1 cellular context compared by ENCODE assay signal in genomic region chr9:124506931-124507879, GRCh38.
TF ChIP-seq lines count a peak whose summit lies in the region.

NR5A1 (minus strand) TSS chr9:124507399; CDS start chr9:124503395, 4,004 bp downstream.

TF ChIP-seq in HepG2, 621 proteins besides CTCF, POLR2A, EP300 and RAD21 (continued from another document and continues in another):
- TF ChIP-seq ZNF276 (CRISPR knock-in tag; IDR thresholded peaks at IDR 0.05; ENCODE audit: low read depth) (no peak), MAFK (conservative IDR thresholded peaks at IDR 0.05 in 1 of 2, IDR thresholded peaks at IDR 0.05 in 1 of 2; ENCODE audit: low read length in 2 of 2) (no peak), BCLAF1 (IDR thresholded peaks at IDR 0.05) (no peak), ZNF3 (CRISPR knock-in tag; IDR thresholded peaks at IDR 0.05) (peak; percentile 47; the same call in 1 of the 2 replicates), STAT5B (CRISPR knock-in tag; IDR thresholded peaks at IDR 0.05) (no peak), KAT8 (CRISPR knock-in tag; IDR thresholded peaks at IDR 0.05) (peak; percentile 71; the same call in 1 of the 2 replicates), NAIF1 (CRISPR knock-in tag; IDR thresholded peaks at IDR 0.05; ENCODE audit: borderline replicate concordance) (no peak), ZNF44 (CRISPR knock-in tag; IDR thresholded peaks at IDR 0.05) (no peak), ZFAT (CRISPR knock-in tag; conservative IDR thresholded peaks at IDR 0.05) (no peak), ZNF292 (CRISPR knock-in tag; IDR thresholded peaks at IDR 0.05; ENCODE audit: borderline replicate concordance, low read depth) (no peak), KDM6A (CRISPR knock-in tag; IDR thresholded peaks at IDR 0.05; ENCODE audit: low read depth) (no peak), NFRKB (IDR thresholded peaks at IDR 0.05) (no peak), ZNF605 (CRISPR knock-in tag; IDR thresholded peaks at IDR 0.05) (peak; percentile 88), GATAD1 (CRISPR knock-in tag; IDR thresholded peaks at IDR 0.05) (peak; percentile 72), ZNF768 (CRISPR knock-in tag; IDR thresholded peaks at IDR 0.05) (peak; percentile 81), PBX2 (CRISPR knock-in tag; IDR thresholded peaks at IDR 0.05) (no peak), SRSF4 (IDR thresholded peaks at IDR 0.05; ENCODE audit: low read depth, low read length, poor library complexity, severe bottlenecking) (no peak), ZNF572 (CRISPR knock-in tag; IDR thresholded peaks at IDR 0.05) (no peak), ZBTB7A (CRISPR knock-in tag; IDR thresholded peaks at IDR 0.05) (peak; percentile 81; the same call in 1 of the 2 replicates), ZKSCAN1 (IDR thresholded peaks at IDR 0.05; ENCODE audit: low read length) (no peak), ZNF776 (CRISPR knock-in tag; IDR thresholded peaks at IDR 0.05) (no peak), SETDB1 (CRISPR knock-in tag; IDR thresholded peaks at IDR 0.05; ENCODE audit: borderline replicate concordance) (no peak), HMGXB4 (CRISPR knock-in tag; IDR thresholded peaks at IDR 0.05; ENCODE audit: borderline replicate concordance in 1 of 2, low read depth in 1 of 2) (peak; percentile 77 to 91), ZNF570 (CRISPR knock-in tag; IDR thresholded peaks at IDR 0.05; ENCODE audit: borderline replicate concordance) (no peak), HCFC1 (IDR thresholded peaks at IDR 0.05; ENCODE audit: low read depth, low read length) (no peak; the same call in 1 of the 2 replicates), KLF13 (CRISPR knock-in tag; IDR thresholded peaks at IDR 0.05) (no peak), KMT2A (CRISPR knock-in tag; IDR thresholded peaks at IDR 0.05) (no peak; the same call in 1 of the 2 replicates), ZNF256 (CRISPR knock-in tag; conservative IDR thresholded peaks at IDR 0.05) (no peak), SOX6 (IDR thresholded peaks at IDR 0.05) (no peak), SOX6 (CRISPR knock-in tag; IDR thresholded peaks at IDR 0.05) (no peak), ELF1 (CRISPR knock-in tag; IDR thresholded peaks at IDR 0.05) (peak; percentile 18; the same call in 1 of the 2 replicates), NBN (conservative IDR thresholded peaks at IDR 0.05) (no peak), MTA1 (CRISPR knock-in tag; IDR thresholded peaks at IDR 0.05; ENCODE audit: borderline replicate concordance) (peak; percentile 23; the same call in 1 of the 2 replicates), RFXAP (CRISPR knock-in tag; IDR thresholded peaks at IDR 0.05; ENCODE audit: borderline replicate concordance) (0 out of 2 replicates have a peak, but pooled peaks have one; percentile 13)
- TF ChIP-seq, protein P1, sequence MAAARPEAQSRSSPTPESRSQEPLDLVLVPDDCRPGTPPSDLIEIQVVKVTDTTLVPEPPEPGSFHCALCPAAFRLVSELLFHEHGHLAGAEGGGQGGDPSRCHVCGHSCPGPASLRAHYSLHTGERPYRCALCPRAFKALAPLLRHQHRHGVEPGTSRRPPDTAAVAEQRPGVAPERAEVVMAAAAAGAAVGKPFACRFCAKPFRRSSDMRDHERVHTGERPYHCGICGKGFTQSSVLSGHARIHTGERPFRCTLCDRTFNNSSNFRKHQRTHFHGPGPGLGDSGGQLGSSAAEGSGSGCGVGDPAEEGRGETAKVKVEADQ (CRISPR knock-in tag; IDR thresholded peaks at IDR 0.05; ENCODE audit: borderline replicate concordance): peak; percentile 90; the same call in 1 of the 2 replicates
- TF ChIP-seq, protein P2, sequence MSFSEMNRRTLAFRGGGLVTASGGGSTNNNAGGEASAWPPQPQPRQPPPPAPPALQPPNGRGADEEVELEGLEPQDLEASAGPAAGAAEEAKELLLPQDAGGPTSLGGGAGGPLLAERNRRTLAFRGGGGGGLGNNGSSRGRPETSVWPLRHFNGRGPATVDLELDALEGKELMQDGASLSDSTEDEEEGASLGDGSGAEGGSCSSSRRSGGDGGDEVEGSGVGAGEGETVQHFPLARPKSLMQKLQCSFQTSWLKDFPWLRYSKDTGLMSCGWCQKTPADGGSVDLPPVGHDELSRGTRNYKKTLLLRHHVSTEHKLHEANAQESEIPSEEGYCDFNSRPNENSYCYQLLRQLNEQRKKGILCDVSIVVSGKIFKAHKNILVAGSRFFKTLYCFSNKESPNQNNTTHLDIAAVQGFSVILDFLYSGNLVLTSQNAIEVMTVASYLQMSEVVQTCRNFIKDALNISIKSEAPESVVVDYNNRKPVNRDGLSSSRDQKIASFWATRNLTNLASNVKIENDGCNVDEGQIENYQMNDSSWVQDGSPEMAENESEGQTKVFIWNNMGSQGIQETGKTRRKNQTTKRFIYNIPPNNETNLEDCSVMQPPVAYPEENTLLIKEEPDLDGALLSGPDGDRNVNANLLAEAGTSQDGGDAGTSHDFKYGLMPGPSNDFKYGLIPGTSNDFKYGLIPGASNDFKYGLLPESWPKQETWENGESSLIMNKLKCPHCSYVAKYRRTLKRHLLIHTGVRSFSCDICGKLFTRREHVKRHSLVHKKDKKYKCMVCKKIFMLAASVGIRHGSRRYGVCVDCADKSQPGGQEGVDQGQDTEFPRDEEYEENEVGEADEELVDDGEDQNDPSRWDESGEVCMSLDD (CRISPR knock-in tag; IDR thresholded peaks at IDR 0.05; ENCODE audit: borderline replicate concordance): no peak
- TF ChIP-seq, protein P3, sequence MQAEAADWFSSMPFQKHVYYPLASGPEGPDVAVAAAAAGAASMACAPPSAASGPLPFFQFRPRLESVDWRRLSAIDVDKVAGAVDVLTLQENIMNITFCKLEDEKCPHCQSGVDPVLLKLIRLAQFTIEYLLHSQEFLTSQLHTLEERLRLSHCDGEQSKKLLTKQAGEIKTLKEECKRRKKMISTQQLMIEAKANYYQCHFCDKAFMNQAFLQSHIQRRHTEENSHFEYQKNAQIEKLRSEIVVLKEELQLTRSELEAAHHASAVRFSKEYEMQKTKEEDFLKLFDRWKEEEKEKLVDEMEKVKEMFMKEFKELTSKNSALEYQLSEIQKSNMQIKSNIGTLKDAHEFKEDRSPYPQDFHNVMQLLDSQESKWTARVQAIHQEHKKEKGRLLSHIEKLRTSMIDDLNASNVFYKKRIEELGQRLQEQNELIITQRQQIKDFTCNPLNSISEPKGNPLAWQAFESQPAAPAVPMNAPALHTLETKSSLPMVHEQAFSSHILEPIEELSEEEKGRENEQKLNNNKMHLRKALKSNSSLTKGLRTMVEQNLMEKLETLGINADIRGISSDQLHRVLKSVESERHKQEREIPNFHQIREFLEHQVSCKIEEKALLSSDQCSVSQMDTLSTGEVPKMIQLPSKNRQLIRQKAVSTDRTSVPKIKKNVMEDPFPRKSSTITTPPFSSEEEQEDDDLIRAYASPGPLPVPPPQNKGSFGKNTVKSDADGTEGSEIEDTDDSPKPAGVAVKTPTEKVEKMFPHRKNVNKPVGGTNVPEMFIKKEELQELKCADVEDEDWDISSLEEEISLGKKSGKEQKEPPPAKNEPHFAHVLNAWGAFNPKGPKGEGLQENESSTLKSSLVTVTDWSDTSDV (CRISPR knock-in tag; IDR thresholded peaks at IDR 0.05): no peak
- TF ChIP-seq, protein P4, sequence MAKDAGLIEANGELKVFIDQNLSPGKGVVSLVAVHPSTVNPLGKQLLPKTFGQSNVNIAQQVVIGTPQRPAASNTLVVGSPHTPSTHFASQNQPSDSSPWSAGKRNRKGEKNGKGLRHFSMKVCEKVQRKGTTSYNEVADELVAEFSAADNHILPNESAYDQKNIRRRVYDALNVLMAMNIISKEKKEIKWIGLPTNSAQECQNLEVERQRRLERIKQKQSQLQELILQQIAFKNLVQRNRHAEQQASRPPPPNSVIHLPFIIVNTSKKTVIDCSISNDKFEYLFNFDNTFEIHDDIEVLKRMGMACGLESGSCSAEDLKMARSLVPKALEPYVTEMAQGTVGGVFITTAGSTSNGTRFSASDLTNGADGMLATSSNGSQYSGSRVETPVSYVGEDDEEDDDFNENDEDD (CRISPR knock-in tag; IDR thresholded peaks at IDR 0.05; ENCODE audit: borderline replicate concordance): no peak
- TF ChIP-seq, protein P5, sequence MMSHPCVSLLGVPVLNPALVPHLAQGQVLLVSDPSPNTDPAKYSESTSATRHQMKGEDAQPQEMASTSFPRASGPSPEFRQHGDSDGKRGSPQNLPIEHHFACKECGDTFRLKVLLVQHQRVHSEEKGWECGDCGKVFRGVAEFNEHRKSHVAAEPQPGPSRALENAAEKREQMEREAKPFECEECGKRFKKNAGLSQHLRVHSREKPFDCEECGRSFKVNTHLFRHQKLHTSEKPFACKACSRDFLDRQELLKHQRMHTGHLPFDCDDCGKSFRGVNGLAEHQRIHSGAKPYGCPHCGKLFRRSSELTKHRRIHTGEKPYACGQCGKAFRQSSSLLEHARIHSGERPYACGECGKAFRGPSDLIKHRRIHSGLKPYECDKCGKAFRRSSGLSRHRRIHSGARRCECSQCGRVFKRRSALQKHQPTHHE (CRISPR knock-in tag; IDR thresholded peaks at IDR 0.05; ENCODE audit: borderline replicate concordance): no peak
- TF ChIP-seq, protein P6, sequence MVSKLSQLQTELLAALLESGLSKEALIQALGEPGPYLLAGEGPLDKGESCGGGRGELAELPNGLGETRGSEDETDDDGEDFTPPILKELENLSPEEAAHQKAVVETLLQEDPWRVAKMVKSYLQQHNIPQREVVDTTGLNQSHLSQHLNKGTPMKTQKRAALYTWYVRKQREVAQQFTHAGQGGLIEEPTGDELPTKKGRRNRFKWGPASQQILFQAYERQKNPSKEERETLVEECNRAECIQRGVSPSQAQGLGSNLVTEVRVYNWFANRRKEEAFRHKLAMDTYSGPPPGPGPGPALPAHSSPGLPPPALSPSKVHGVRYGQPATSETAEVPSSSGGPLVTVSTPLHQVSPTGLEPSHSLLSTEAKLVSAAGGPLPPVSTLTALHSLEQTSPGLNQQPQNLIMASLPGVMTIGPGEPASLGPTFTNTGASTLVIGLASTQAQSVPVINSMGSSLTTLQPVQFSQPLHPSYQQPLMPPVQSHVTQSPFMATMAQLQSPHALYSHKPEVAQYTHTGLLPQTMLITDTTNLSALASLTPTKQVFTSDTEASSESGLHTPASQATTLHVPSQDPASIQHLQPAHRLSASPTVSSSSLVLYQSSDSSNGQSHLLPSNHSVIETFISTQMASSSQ (IDR thresholded peaks at IDR 0.05; ENCODE audit: low read depth): no peak
- TF ChIP-seq, protein P6 (CRISPR knock-in tag; IDR thresholded peaks at IDR 0.05; ENCODE audit: borderline replicate concordance): peak; percentile 26; the same call in 1 of the 2 replicates
